In genomic region chr1:234327577-234328164, GRCh38 we compare ENCODE assay signal across 1 cellular context.
TF ChIP-seq lines count a peak whose summit lies in the region.

No MANE protein-coding gene starts in this region.

TF ChIP-seq in HepG2, 621 proteins besides CTCF, POLR2A, EP300 and RAD21 (continued from another document):
- TF ChIP-seq E2F5 (CRISPR knock-in tag; conservative IDR thresholded peaks at IDR 0.05) = no peak
- TF ChIP-seq HOMEZ (CRISPR knock-in tag; IDR thresholded peaks at IDR 0.05; ENCODE audit: low read depth) = peak; percentile 68; the same call in 1 of the 2 replicates
- no peak for TF ChIP-seq ZNF10 (CRISPR knock-in tag; IDR thresholded peaks at IDR 0.05; ENCODE audit: borderline replicate concordance, low read depth)
- peak; percentile 56; the same call in 1 of the 2 replicates for TF ChIP-seq IRX3 (CRISPR knock-in tag; IDR thresholded peaks at IDR 0.05; ENCODE audit: borderline replicate concordance, low read depth)
- 0 out of 2 replicates have a peak, but pooled peaks have one; percentile 45 for TF ChIP-seq GATAD1 (CRISPR knock-in tag; IDR thresholded peaks at IDR 0.05)
- no peak for TF ChIP-seq NR0B2 (CRISPR knock-in tag; IDR thresholded peaks at IDR 0.05)
